ENCODE assay signal across 24 cellular contexts in the genomic region with DNA sequence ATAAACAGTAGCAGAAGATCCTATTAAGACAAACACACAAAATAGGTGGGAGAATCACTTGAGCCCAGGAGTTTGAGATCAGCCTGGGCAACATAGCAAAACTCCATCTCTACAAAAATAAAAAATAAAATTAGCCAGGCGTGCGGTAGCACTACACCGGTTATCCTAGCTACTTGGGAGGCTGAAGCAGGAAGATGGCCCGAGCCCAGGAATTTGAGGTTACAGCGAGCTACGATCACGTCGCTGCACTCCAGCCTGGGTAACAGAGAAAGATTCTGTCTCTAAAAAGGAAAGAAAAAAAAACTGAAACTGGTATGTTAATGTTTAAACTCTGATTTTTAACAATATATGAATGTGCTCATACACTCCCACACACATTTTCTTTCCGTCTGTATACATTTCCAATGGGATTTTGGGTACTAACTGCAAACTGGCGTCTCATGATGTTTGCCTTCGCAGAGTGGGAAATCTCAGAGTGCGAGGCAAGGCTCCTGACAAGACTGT.
"Had no signal": no experiment of that assay in that cellular context is flagged by ENCODE, and none has a peak within 500 bp of the region (broad histone marks: within the 10 kb centered on the region; RNA-seq: fewer than 3 reads in every experiment).

No MANE protein-coding gene starts in this region.

- H3K27ac ChIP-seq: epithelial cell of prostate, left ventricle myocardium inferior, spleen, suprapubic skin, tibial nerve had no signal

- ATAC-seq: activated CD4-positive, alpha-beta T cell treated with anti-CD3 and anti-CD28 coated beads for 36 hours; activated CD8-positive, alpha-beta memory T cell treated with anti-CD3 and anti-CD28 coated beads, Interleukin-2, amount 10 ng/mL, durations not matched to agents 7 days and 5 days; activated CD8-positive, alpha-beta T cell treated with anti-CD3 and anti-CD28 coated beads, Interleukin-2, amount 10 ng/mL, durations not matched to agents 7 days and 5 days; activated naive CD4-positive, alpha-beta T cell treated with anti-CD3 and anti-CD28 coated beads, Interleukin-2, amount 50 U/mL, for 72 hours; natural killer cell; right cardiac atrium had no signal

- H3K4me3 ChIP-seq: left ventricle myocardium inferior, lung, spleen, suprapubic skin, tibial nerve had no signal

- DNase-seq: activated CD4-positive, alpha-beta T cell treated with anti-CD3 and anti-CD28 coated beads for 36 hours; activated CD4-positive, CD25-positive, alpha-beta regulatory T cell; activated CD8-positive, alpha-beta memory T cell treated with anti-CD3 and anti-CD28 coated beads, Interleukin-2, amount 10 ng/mL, durations not matched to agents 7 days and 5 days; activated CD8-positive, alpha-beta T cell treated with anti-CD3 and anti-CD28 coated beads, Interleukin-2, amount 10 ng/mL, durations not matched to agents 7 days and 5 days; activated T-cell treated with anti-CD3 and anti-CD28 coated beads, Interleukin-2, amount 50 U/mL, for 48 hours; anterior cingulate cortex; dermis blood vessel endothelial cell; effector CD4-positive, alpha-beta T cell; glutamatergic neuron; left ventricle myocardium inferior; mesendoderm; natural killer cell; spleen; stimulated activated naive CD4-positive, alpha-beta T cell had no signal

- FAIRE-seq: colon, endometrium, frontal cortex, islet of Langerhans had no signal

- H3K4me1 ChIP-seq: left ventricle myocardium inferior, spleen, suprapubic skin, tibial nerve had no signal

- H3K27me3 ChIP-seq: spleen, suprapubic skin, tibial nerve had no signal

- H3K9me3 ChIP-seq: left ventricle myocardium inferior, spleen, suprapubic skin, tibial nerve had no signal

- H3K36me3 ChIP-seq: left ventricle myocardium inferior, spleen, suprapubic skin, tibial nerve had no signal
